In the genomic region with DNA sequence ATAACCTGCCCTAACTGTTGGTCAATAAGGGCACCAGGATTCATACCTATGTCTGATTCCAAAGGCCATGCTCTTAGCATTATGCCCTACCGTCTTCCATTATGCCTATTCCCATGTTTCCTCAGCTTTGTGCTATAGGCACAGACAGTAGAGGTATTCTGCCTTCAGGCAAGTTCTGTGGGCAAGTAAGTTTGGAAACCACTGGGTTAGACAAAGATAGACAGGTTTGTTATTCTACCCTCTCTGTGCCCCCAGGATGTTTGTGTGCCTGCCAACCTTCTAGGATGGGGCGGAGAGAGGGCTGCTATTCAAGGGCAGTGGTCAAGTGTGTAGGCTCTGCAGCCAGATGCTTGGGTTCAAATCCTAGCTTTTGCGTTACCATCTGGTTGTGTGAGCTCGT, we compare ENCODE assay signal across 12 cellular contexts. TPM values are rescaled to one million over a fixed set of nuclear protein-coding genes. Genes with fewer than 3 reads are reported as not detected.
A peak's percentile ranks its signal among the peaks of the same experiment; 100 is the strongest.
DNase-seq lines count a peak whose midpoint lies in the region; ATAC-seq and TF ChIP-seq lines count a peak whose summit lies in the region.
"Had no signal": no experiment of that assay in that cellular context is flagged by ENCODE, and none has a peak within 500 bp of the region (broad histone marks: within the 10 kb centered on the region; RNA-seq: fewer than 3 reads in every experiment).

No MANE protein-coding gene starts in this region.

- TF ChIP-seq CTCF in RWPE1 (conservative IDR thresholded peaks at IDR 0.05; ENCODE audit: low read depth) (no peak), hepatocyte (IDR thresholded peaks at IDR 0.05; ENCODE audit: poor library complexity) (no peak), stomach (IDR thresholded peaks at IDR 0.05) (no peak), foreskin fibroblast (IDR thresholded peaks at IDR 0.05; ENCODE audit: low read depth, low read length) (no peak)

- 89% methylated on average over 4 of the region's 4 CpGs for WGBS in hepatocyte (ENCODE audit: low lambda C conversion rate, missing lambda C conversion rate)
- 62 to 78% (median 74%) methylated on average over 4 of the region's 4 CpGs for WGBS in stomach, 5 donors

- no peak for ATAC-seq in HG02678 (IDR thresholded peaks at IDR 0.05; ENCODE audit: unreplicated experiment)

- POLR2A ChIA-PET in RWPE1 (lab: Yijun Ruan, JAX; ENCODE audit: low non-redundant PET): interaction anchor here (1.0 kb wide), 1 partner anchor 26 kb away, joined by 3 read pairs; no protein-coding TSS in a partner anchor

- H3K4me3 ChIP-seq in hepatocyte (no peak overlapping the region), stomach (peak overlapping the region in 1 of 4 donors; percentile 75), foreskin fibroblast (ENCODE audit: low read depth in 1 of 2, low read length in 2 of 2) (no peak overlapping the region)

- H3K36me3 ChIP-seq in ES-I3 (ENCODE audit: insufficient read depth, low read length): 0 out of 2 replicates have a peak, but pooled peaks cover 3% of the 10 kb centered on the region
- no peaks in the 10 kb centered on the region for H3K36me3 ChIP-seq in hepatocyte (replicated peaks; ENCODE audit: insufficient read depth, low read depth)
- peaks cover 4 to 23% (median 21%) of the 10 kb centered on the region in 4 donors for H3K36me3 ChIP-seq in stomach

- no peak for TF ChIP-seq POLR2A in stomach (IDR thresholded peaks at IDR 0.05)

- no peak for TF ChIP-seq EP300 in stomach (IDR thresholded peaks at IDR 0.05)

- H3K4me1 ChIP-seq in ES-I3 (ENCODE audit: insufficient read depth, low read length): peaks cover 31% of the 10 kb centered on the region
- peaks cover 22% of the 10 kb centered on the region for H3K4me1 ChIP-seq in hepatocyte (ENCODE audit: insufficient read depth)
- peaks cover 58 to 72% (median 69%) of the 10 kb centered on the region in 4 donors for H3K4me1 ChIP-seq in stomach

- DNase-seq in RWPE1 (ENCODE audit: low spot score) (peak; percentile 63), hepatocyte (ENCODE audit: low spot score) (no peak), stomach (no peak), NK-92 (lab: John Stamatoyannopoulos, UW; ENCODE audit: unreplicated experiment) (no peak), NCI-H187 treated with DMSO at 0.1 percent for 48 hours (lab: John Stamatoyannopoulos, UW) (no peak), foreskin fibroblast (no peak)
- DNase-seq: CD4-positive, alpha-beta memory T cell; effector CD4-positive, alpha-beta T cell; stimulated activated CD4-positive, alpha-beta T cell treated with anti-CD3 and anti-CD28 coated beads, Interleukin-2, amount 100 ng/mL, for 48 hours had no signal

- H3K9me2 ChIP-seq in hepatocyte (replicated peaks; ENCODE audit: insufficient read depth): no peaks in the 10 kb centered on the region

- H3K79me2 ChIP-seq in hepatocyte: no peaks in the 10 kb centered on the region

- H4K20me1 ChIP-seq in hepatocyte (ENCODE audit: insufficient read depth, poor library complexity, severe bottlenecking): no peaks in the 10 kb centered on the region

- H3K9ac ChIP-seq in ES-I3 (ENCODE audit: low read depth, low read length): peak overlapping the region; percentile 5; the same call in 1 of the 2 replicates

- intact Hi-C loops in stomach (cut with DNase I; ENCODE audit: low total_unique reads): no loop called here

- no peak overlapping the region for H3K4me2 ChIP-seq in hepatocyte

- H3K27me3 ChIP-seq in hepatocyte (no peaks in the 10 kb centered on the region), stomach (no peaks in the 10 kb centered on the region)

- H3K27ac ChIP-seq in RWPE1 (peak overlapping the region; percentile 93), hepatocyte (peak overlapping the region; percentile 3), stomach (peak overlapping the region; percentile 59 to 88 (median 77))

- no peak overlapping the region for H2AFZ ChIP-seq in hepatocyte

- H3K9me3 ChIP-seq in ES-I3 (ENCODE audit: control insufficient read depth, insufficient read depth, low read length): no peaks in the 10 kb centered on the region
- no peaks in the 10 kb centered on the region for H3K9me3 ChIP-seq in hepatocyte (ENCODE audit: low read depth)
- H3K9me3 ChIP-seq in stomach: no peaks in the 10 kb centered on the region

- CTCF ChIA-PET in RWPE1 (lab: Yijun Ruan, JAX): interaction anchor here (0.7 to 5.2 kb wide), 4 partner anchors 11 to 788 kb away, joined by 3 to 36 read pairs (median 14); a partner anchor contains a TSS

RNA-seq across cellular contexts. Expression of a gene that starts 4.6 kb away (rescaled TPM):
- total RNA-seq in hepatocyte: 1.0 and 2.6 TPM in 2 replicates
- 1.6 and 2.1 TPM in 2 replicates for polyA plus RNA-seq in hepatocyte
- 100 to 1,000 TPM in 1 of 5 donors, 10 to 100 TPM in 4; 15.9 to 114 (median 25.0) TPM for total RNA-seq in stomach
- 10 to 100 TPM; 21.2 to 33.1 (median 22.9) TPM for polyA plus RNA-seq in stomach

RNA-seq across cellular contexts. Expression of a gene that starts 18.9 kb away (rescaled TPM):
- total RNA-seq in hepatocyte (11.2 and 13.0 TPM in 2 replicates), stomach (10 to 100 TPM in 3 of 5 donors, 1 to 10 TPM in 2; 2.3 to 29.0 (median 18.1) TPM)
- polyA plus RNA-seq in hepatocyte (20.2 and 22.6 TPM in 2 replicates), stomach (10 to 100 TPM in 1 of 3 donors, 1 to 10 TPM in 2; 6.3 to 18.2 (median 9.4) TPM)

RNA-seq across cellular contexts. Expression of a gene that starts 28.8 kb away (rescaled TPM):
- total RNA-seq in hepatocyte (0.30 and 1.8 TPM in 2 replicates), stomach (1 to 10 TPM in 1 of 5 donors, not detected in 4; 1.8 TPM)
- polyA plus RNA-seq in hepatocyte (1.0 TPM in 1 of 2 replicates, not detected in the other), stomach (1 to 10 TPM in 1 of 3 donors, not detected in 2; 7.6 TPM)
- total RNA-seq: CD4-positive, alpha-beta memory T cell had no signal
- polyA plus RNA-seq: CD4-positive, alpha-beta memory T cell; neural cell had no signal

RNA-seq across cellular contexts. Expression of a gene that starts 48.3 kb away (rescaled TPM):
- total RNA-seq in hepatocyte: 21.7 and 28.1 TPM in 2 replicates
- 23.4 and 31.6 TPM in 2 replicates for polyA plus RNA-seq in hepatocyte
- total RNA-seq in stomach: 10 to 100 TPM in 4 of 5 donors, 1 to 10 TPM in 1; 3.5 to 47.4 (median 17.3) TPM
- 10 to 100 TPM in 1 of 3 donors, 1 to 10 TPM in 2; 7.9 to 10.8 (median 8.5) TPM for polyA plus RNA-seq in stomach

Comparison
In these comparisons a context has a peak if more than half of its experiments do, and no peak if none do; other contexts are left out.
1. H3K27ac ChIP-seq: peak in every context shown above with its lines; median percentile 93 in RWPE1; 77 in stomach; 3 in hepatocyte.